9 cellular contexts compared by ENCODE assay signal in genomic region chr1:203324103-203325003, GRCh38. TPM values are rescaled to one million over a fixed set of nuclear protein-coding genes. Genes with fewer than 3 reads are reported as not detected.
DNase-seq lines count a peak whose midpoint lies in the region; ATAC-seq and TF ChIP-seq lines count a peak whose summit lies in the region.
"Had no signal": no experiment of that assay in that cellular context is flagged by ENCODE, and none has a peak within 500 bp of the region (broad histone marks: within the 10 kb centered on the region; RNA-seq: fewer than 3 reads in every experiment).

No MANE protein-coding gene starts in this region.

- peak overlapping the region; percentile 85 for H3K27ac Mint-ChIP-seq in activated CD4-positive, alpha-beta T cell treated with anti-CD3 and anti-CD28 coated beads, Interleukin-2, amount 10 ng/mL, durations not matched to agents 24 days and 14 days
- H3K27ac Mint-ChIP-seq in glutamatergic neuron (ENCODE audit: unreplicated experiment), result peak overlapping the region; percentile 97

- no peak for TF ChIP-seq POLR2A in stomach (IDR thresholded peaks at IDR 0.05)

- TF ChIP-seq EP300 in stomach (IDR thresholded peaks at IDR 0.05), result no peak

- H3K9me3 ChIP-seq in stomach, result no peaks in the 10 kb centered on the region
- H3K9me3 ChIP-seq: A549 had no signal

- H3K36me3 ChIP-seq in stomach, result no peaks in the 10 kb centered on the region

- peaks cover 75 to 97% (median 87%) of the 10 kb centered on the region in 4 donors for H3K4me1 ChIP-seq in stomach

- peak; percentile 18 for DNase-seq in NCI-H345 (lab: John Stamatoyannopoulos, UW)
- no peak for DNase-seq in NCI-H345 treated with DMSO at 0.1 percent for 48 hours (lab: John Stamatoyannopoulos, UW; ENCODE audit: unreplicated experiment)
- DNase-seq in activated CD4-positive, alpha-beta T cell treated with anti-CD3 and anti-CD28 coated beads, Interleukin-2, amount 10 ng/mL, durations not matched to agents 24 days and 14 days, result peak; percentile 83
- peak; percentile 24 for DNase-seq in glutamatergic neuron
- no peak for DNase-seq in stomach
- DNase-seq in NCI-H2081 (lab: John Stamatoyannopoulos, UW), result no peak

- peak overlapping the region; percentile 55 to 98 (median 96) for H3K27ac ChIP-seq in stomach

- ATAC-seq in GM19035 (IDR thresholded peaks at IDR 0.05; ENCODE audit: unreplicated experiment), result no peak
- no peak for ATAC-seq in HG02981 (IDR thresholded peaks at IDR 0.05; ENCODE audit: unreplicated experiment)
- ATAC-seq: A549 had no signal

- no peaks in the 10 kb centered on the region for H3K27me3 Mint-ChIP-seq in activated CD4-positive, alpha-beta T cell treated with anti-CD3 and anti-CD28 coated beads, Interleukin-2, amount 10 ng/mL, durations not matched to agents 24 days and 14 days
- H3K27me3 Mint-ChIP-seq in glutamatergic neuron (ENCODE audit: unreplicated experiment), result peaks cover 15% of the 10 kb centered on the region

- no peaks in the 10 kb centered on the region for H3K36me3 Mint-ChIP-seq in activated CD4-positive, alpha-beta T cell treated with anti-CD3 and anti-CD28 coated beads, Interleukin-2, amount 10 ng/mL, durations not matched to agents 24 days and 14 days (ENCODE audit: low read depth)
- no peaks in the 10 kb centered on the region for H3K36me3 Mint-ChIP-seq in glutamatergic neuron (ENCODE audit: unreplicated experiment)

- H3K4me1 Mint-ChIP-seq in activated CD4-positive, alpha-beta T cell treated with anti-CD3 and anti-CD28 coated beads, Interleukin-2, amount 10 ng/mL, durations not matched to agents 24 days and 14 days, result peaks cover 87% of the 10 kb centered on the region
- peaks cover 74% of the 10 kb centered on the region for H3K4me1 Mint-ChIP-seq in glutamatergic neuron (ENCODE audit: low read depth, unreplicated experiment)

- peak overlapping the region; percentile 80 for H3K4me3 Mint-ChIP-seq in activated CD4-positive, alpha-beta T cell treated with anti-CD3 and anti-CD28 coated beads, Interleukin-2, amount 10 ng/mL, durations not matched to agents 24 days and 14 days
- H3K4me3 Mint-ChIP-seq in glutamatergic neuron (ENCODE audit: unreplicated experiment), result peak overlapping the region; percentile 50

- 41 to 58% (median 47%) methylated on average over 15 of the region's 15 CpGs for WGBS in stomach, 5 donors

- H3K27me3 ChIP-seq in stomach, result no peaks in the 10 kb centered on the region

- H3K4me3 ChIP-seq in stomach, result no peak overlapping the region
- H3K4me3 ChIP-seq: A549 had no signal

- intact Hi-C loops in activated CD4-positive, alpha-beta T cell treated with anti-CD3 and anti-CD28 coated beads, Interleukin-2, amount 10 ng/mL, durations not matched to agents 24 days and 14 days (cut with micrococcal nuclease), result loop anchor here (10.0 kb wide), 2 partner anchors 300 to 980 kb away; partner anchors contain the start of genes ATP2B4, PPP1R12B and UBE2T
- intact Hi-C loops in stomach (cut with DNase I; ENCODE audit: low total_unique reads), result no loop called here

- TF ChIP-seq CTCF in glutamatergic neuron (IDR thresholded peaks at IDR 0.05; ENCODE audit: partially characterized antibody, unreplicated experiment) (no peak), stomach (IDR thresholded peaks at IDR 0.05) (no peak)

- no peaks in the 10 kb centered on the region for H3K9me3 Mint-ChIP-seq in activated CD4-positive, alpha-beta T cell treated with anti-CD3 and anti-CD28 coated beads, Interleukin-2, amount 10 ng/mL, durations not matched to agents 24 days and 14 days
- H3K9me3 Mint-ChIP-seq in glutamatergic neuron (ENCODE audit: unreplicated experiment), result peaks cover 11% of the 10 kb centered on the region

RNA-seq across cellular contexts. Expression of gene BTG2, which starts 19.0 kb away (rescaled TPM):
- 106 and 108 TPM in 2 replicates for total RNA-seq in activated CD4-positive, alpha-beta T cell treated with anti-CD3 and anti-CD28 coated beads, Interleukin-2, amount 10 ng/mL, durations not matched to agents 24 days and 14 days
- 88.6 TPM for total RNA-seq in glutamatergic neuron (ENCODE audit: unreplicated experiment)
- 100 to 1,000 TPM in 3 of 5 donors, 10 to 100 TPM in 2; 80.2 to 231 (median 113) TPM for total RNA-seq in stomach
- 10 to 100 TPM; 46.4 to 78.9 (median 58.6) TPM for polyA plus RNA-seq in stomach

RNA-seq across cellular contexts. Expression of gene FMOD, which starts 26.6 kb away (rescaled TPM):
- total RNA-seq in activated CD4-positive, alpha-beta T cell treated with anti-CD3 and anti-CD28 coated beads, Interleukin-2, amount 10 ng/mL, durations not matched to agents 24 days and 14 days, result 1.4 and 1.9 TPM in 2 replicates
- total RNA-seq in glutamatergic neuron (ENCODE audit: unreplicated experiment) (not detected), stomach (100 to 1,000 TPM in 1 of 5 donors, 10 to 100 TPM in 4; 14.7 to 422 (median 54.9) TPM)
- polyA plus RNA-seq in stomach, result 10 to 100 TPM; 30.1 to 39.7 (median 35.6) TPM

Comparison
In these comparisons a context has a peak if more than half of its experiments do, and no peak if none do; other contexts are left out.
1. DNase-seq: peak in NCI-H345 (single experiment), activated CD4-positive, alpha-beta T cell treated with anti-CD3 and anti-CD28 coated beads, Interleukin-2, amount 10 ng/mL, durations not matched to agents 24 days and 14 days (single experiment) and glutamatergic neuron (single experiment); none in NCI-H345 treated with DMSO at 0.1 percent for 48 hours (single experiment), stomach (single experiment) and NCI-H2081 (0 of 2).